ENCODE assay signal across 1 cellular context in genomic region chr10:47024046-47024322, GRCh38.
TF ChIP-seq lines count a peak whose summit lies in the region.

No MANE protein-coding gene starts in this region.

TF ChIP-seq in HepG2, 621 proteins besides CTCF, POLR2A, EP300 and RAD21 (continued from another document):
- no peak for TF ChIP-seq SKIL (CRISPR knock-in tag; IDR thresholded peaks at IDR 0.05; ENCODE audit: borderline replicate concordance)
- no peak for TF ChIP-seq ZNF331 (CRISPR knock-in tag; IDR thresholded peaks at IDR 0.05)
- no peak for TF ChIP-seq CREB1 (IDR thresholded peaks at IDR 0.05)
- TF ChIP-seq CREB1 (CRISPR knock-in tag; IDR thresholded peaks at IDR 0.05) = no peak
- TF ChIP-seq HIVEP1 (CRISPR knock-in tag; IDR thresholded peaks at IDR 0.05) = no peak
- no peak for TF ChIP-seq ELF1 (CRISPR knock-in tag; IDR thresholded peaks at IDR 0.05)
- no peak for TF ChIP-seq ZNF335 (CRISPR knock-in tag; IDR thresholded peaks at IDR 0.05)
- TF ChIP-seq TRIM22 (IDR thresholded peaks at IDR 0.05) = peak; percentile 85; the same call in 1 of the 2 replicates
- no peak for TF ChIP-seq DPF2 (CRISPR knock-in tag; IDR thresholded peaks at IDR 0.05; ENCODE audit: borderline replicate concordance, low read depth)
- 0 out of 2 replicates have a peak, but pooled peaks have one; percentile 51 for TF ChIP-seq NBN (conservative IDR thresholded peaks at IDR 0.05)
